In the genomic region with DNA sequence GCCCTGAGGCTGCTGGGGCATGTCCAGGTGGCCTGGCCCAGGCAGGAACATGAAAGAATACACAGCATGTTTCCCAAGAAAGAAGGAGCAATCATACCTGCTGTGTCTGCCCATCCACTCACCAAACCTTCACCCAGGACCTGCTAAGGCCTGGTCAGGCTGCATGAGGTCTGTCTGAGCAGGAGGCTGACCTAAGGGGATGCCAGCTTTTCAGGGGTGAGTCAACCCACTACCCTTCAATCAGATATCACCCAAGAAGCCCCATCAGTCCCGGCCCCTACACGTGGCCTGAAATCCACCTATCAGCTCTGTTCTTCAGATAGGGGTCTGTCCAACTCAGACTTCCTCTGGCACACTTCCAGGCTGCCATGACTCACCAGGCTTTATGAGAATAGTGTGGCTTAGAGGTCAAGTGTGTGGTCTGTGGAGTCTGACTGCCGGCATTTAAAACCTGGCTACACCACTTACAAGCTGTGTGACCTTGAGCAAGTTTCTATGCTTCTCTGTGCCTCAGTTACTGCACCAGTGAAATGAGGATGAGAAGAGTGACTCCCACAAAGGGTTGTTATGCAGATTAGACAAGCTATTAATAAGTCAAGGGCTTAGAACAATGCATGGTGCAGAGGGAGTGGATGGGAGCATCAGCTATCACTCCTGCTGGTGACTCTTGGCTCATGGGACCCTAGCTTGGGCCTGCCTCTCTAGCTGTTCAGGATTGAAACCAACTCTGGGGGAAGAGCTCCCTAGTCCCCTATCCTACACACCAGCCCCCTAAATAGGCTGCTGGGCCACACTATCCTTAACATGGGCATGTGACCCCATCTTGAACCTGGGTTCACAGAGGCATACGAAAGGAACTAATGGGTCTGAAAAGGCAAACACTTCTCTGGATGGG, we compare ENCODE assay signal across 1 cellular context.
TF ChIP-seq lines count a peak whose summit lies in the region.

No MANE protein-coding gene starts in this region.

TF ChIP-seq in WTC11, 78 proteins besides CTCF, POLR2A, EP300 and RAD21 (continued from another document):
- TF ChIP-seq, protein P1, sequence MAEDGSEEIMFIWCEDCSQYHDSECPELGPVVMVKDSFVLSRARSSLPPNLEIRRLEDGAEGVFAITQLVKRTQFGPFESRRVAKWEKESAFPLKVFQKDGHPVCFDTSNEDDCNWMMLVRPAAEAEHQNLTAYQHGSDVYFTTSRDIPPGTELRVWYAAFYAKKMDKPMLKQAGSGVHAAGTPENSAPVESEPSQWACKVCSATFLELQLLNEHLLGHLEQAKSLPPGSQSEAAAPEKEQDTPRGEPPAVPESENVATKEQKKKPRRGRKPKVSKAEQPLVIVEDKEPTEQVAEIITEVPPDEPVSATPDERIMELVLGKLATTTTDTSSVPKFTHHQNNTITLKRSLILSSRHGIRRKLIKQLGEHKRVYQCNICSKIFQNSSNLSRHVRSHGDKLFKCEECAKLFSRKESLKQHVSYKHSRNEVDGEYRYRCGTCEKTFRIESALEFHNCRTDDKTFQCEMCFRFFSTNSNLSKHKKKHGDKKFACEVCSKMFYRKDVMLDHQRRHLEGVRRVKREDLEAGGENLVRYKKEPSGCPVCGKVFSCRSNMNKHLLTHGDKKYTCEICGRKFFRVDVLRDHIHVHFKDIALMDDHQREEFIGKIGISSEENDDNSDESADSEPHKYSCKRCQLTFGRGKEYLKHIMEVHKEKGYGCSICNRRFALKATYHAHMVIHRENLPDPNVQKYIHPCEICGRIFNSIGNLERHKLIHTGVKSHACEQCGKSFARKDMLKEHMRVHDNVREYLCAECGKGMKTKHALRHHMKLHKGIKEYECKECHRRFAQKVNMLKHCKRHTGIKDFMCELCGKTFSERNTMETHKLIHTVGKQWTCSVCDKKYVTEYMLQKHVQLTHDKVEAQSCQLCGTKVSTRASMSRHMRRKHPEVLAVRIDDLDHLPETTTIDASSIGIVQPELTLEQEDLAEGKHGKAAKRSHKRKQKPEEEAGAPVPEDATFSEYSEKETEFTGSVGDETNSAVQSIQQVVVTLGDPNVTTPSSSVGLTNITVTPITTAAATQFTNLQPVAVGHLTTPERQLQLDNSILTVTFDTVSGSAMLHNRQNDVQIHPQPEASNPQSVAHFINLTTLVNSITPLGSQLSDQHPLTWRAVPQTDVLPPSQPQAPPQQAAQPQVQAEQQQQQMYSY (CRISPR knock-in tag; IDR thresholded peaks at IDR 0.05): no peak
- TF ChIP-seq, protein P2, sequence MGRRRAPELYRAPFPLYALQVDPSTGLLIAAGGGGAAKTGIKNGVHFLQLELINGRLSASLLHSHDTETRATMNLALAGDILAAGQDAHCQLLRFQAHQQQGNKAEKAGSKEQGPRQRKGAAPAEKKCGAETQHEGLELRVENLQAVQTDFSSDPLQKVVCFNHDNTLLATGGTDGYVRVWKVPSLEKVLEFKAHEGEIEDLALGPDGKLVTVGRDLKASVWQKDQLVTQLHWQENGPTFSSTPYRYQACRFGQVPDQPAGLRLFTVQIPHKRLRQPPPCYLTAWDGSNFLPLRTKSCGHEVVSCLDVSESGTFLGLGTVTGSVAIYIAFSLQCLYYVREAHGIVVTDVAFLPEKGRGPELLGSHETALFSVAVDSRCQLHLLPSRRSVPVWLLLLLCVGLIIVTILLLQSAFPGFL (CRISPR knock-in tag; IDR thresholded peaks at IDR 0.05; ENCODE audit: borderline replicate concordance): no peak
- TF ChIP-seq FOXJ3 (CRISPR knock-in tag; IDR thresholded peaks at IDR 0.05; ENCODE audit: borderline replicate concordance) (no peak), SOX15 (CRISPR knock-in tag; IDR thresholded peaks at IDR 0.05) (no peak)
- TF ChIP-seq, protein P3, sequence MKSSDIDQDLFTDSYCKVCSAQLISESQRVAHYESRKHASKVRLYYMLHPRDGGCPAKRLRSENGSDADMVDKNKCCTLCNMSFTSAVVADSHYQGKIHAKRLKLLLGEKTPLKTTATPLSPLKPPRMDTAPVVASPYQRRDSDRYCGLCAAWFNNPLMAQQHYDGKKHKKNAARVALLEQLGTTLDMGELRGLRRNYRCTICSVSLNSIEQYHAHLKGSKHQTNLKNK (CRISPR knock-in tag; IDR thresholded peaks at IDR 0.05): no peak
- TF ChIP-seq, protein P4, sequence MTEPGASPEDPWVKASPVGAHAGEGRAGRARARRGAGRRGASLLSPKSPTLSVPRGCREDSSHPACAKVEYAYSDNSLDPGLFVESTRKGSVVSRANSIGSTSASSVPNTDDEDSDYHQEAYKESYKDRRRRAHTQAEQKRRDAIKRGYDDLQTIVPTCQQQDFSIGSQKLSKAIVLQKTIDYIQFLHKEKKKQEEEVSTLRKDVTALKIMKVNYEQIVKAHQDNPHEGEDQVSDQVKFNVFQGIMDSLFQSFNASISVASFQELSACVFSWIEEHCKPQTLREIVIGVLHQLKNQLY (CRISPR knock-in tag; IDR thresholded peaks at IDR 0.05): no peak
